17 cellular contexts compared by ENCODE assay signal in the genomic region with DNA sequence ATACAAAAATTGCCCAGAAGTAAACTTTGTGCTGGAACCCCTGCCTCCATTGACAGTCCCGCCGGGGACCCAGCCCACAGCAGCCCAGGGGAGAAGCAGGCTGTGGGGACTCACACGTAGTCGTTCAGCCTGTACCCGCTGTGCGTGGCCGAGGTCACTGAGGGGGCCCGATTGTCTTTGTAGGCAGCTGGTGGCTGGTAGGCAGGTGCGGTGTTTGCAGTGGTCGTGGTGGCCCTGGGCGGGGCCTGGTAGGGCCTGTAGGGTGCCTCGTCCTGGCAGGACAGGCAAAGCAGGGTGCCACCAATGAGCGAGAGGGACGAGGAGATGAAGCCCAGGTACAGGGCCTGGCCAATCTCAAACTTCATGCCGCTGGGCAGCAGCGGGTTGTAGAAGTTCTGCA. TPM values are rescaled to one million over a fixed set of nuclear protein-coding genes. Genes with fewer than 3 reads are reported as not detected.
DNase-seq lines count a peak whose midpoint lies in the region; ATAC-seq and TF ChIP-seq lines count a peak whose summit lies in the region.
"Had no signal": no experiment of that assay in that cellular context is flagged by ENCODE, and none has a peak within 500 bp of the region (broad histone marks: within the 10 kb centered on the region; RNA-seq: fewer than 3 reads in every experiment).

No MANE protein-coding gene starts in this region.

- intact Hi-C loops in testis (cut with DNase I; ENCODE audit: low total_unique reads) (no loop called here), breast epithelium (cut with DNase I; ENCODE audit: low total_unique reads) (no loop called here), sigmoid colon (cut with DNase I) (no loop called here)

- H3K9me3 Mint-ChIP-seq in WTC11 (no peaks in the 10 kb centered on the region), endothelial cell (ENCODE audit: unreplicated experiment) (no peaks in the 10 kb centered on the region), neural progenitor cell (no peaks in the 10 kb centered on the region)
- H3K9me3 Mint-ChIP-seq: CD4-positive, alpha-beta T cell; GM23338; H9 had no signal

- H3K4me1 Mint-ChIP-seq in WTC11 (peaks cover 19% of the 10 kb centered on the region), endothelial cell (ENCODE audit: unreplicated experiment) (peaks cover 51% of the 10 kb centered on the region), neural progenitor cell (peaks cover 3% of the 10 kb centered on the region)

- H3K27ac ChIP-seq in neural progenitor cell (no peak overlapping the region), testis (no peak overlapping the region), breast epithelium (no peak overlapping the region), sigmoid colon (no peak overlapping the region)
- H3K27ac ChIP-seq: BLaER1 treated with 17β-estradiol and CSF1 and Interleukin-3, amounts not matched to agents 10 nM and 100 nM had no signal

- H2AFZ ChIP-seq in neural progenitor cell (replicated peaks): no peak overlapping the region

- 0 out of 2 replicates have a peak overlapping the region, but pooled peaks have one; percentile 12 for H3K27ac Mint-ChIP-seq in WTC11
- H3K27ac Mint-ChIP-seq in endothelial cell (ENCODE audit: unreplicated experiment): peak overlapping the region; percentile 84
- peak overlapping the region; percentile 85 for H3K27ac Mint-ChIP-seq in neural progenitor cell
- H3K27ac Mint-ChIP-seq: CD4-positive, alpha-beta T cell had no signal

- peak; percentile 30 for DNase-seq in COLO668 (lab: John Stamatoyannopoulos, UW; ENCODE audit: unreplicated experiment)
- no peak for DNase-seq in WTC11 (ENCODE audit: low spot score)
- no peak for DNase-seq in endothelial cell (ENCODE audit: low spot score)
- DNase-seq in neural progenitor cell (ENCODE audit: low spot score): no peak
- DNase-seq in GM19240 (ENCODE audit: insufficient read length, low spot score): no peak
- DNase-seq in testis: no peak
- no peak for DNase-seq in breast epithelium (ENCODE audit: low spot score in 2 of 2)
- no peak for DNase-seq in sigmoid colon
- DNase-seq: ACHN; CD4-positive, alpha-beta T cell; H9 had no signal

- H3K9me3 ChIP-seq in neural progenitor cell (ENCODE audit: low read depth) (no peaks in the 10 kb centered on the region), testis (no peaks in the 10 kb centered on the region), breast epithelium (no peaks in the 10 kb centered on the region), sigmoid colon (no peaks in the 10 kb centered on the region)
- H3K9me3 ChIP-seq: BLaER1 treated with 17β-estradiol and CSF1 and Interleukin-3, amounts not matched to agents 10 nM and 100 nM had no signal

- H3K27me3 ChIP-seq in neural progenitor cell (no peaks in the 10 kb centered on the region), testis (no peaks in the 10 kb centered on the region), breast epithelium (peaks cover 0 to 10% of the 10 kb centered on the region in 2 donors), sigmoid colon (peaks cover 0 to 25% (median 3%) of the 10 kb centered on the region in 3 donors)
- H3K27me3 ChIP-seq: BLaER1 treated with 17β-estradiol and CSF1 and Interleukin-3, amounts not matched to agents 10 nM and 100 nM had no signal

- POLR2A ChIA-PET in WTC11 (lab: Charles Lee): no interaction called here

- WGBS in testis, 2 donors: 85 to 95% methylated on average over 11 to 16 of the region's 16 CpGs
- 86 to 90% methylated on average over 16 of the region's 16 CpGs for whole genome bisulfite sequencing in sigmoid colon, 2 donors

- H3K36me3 Mint-ChIP-seq in WTC11: no peaks in the 10 kb centered on the region
- peaks cover 4% of the 10 kb centered on the region for H3K36me3 Mint-ChIP-seq in endothelial cell (ENCODE audit: low read depth, unreplicated experiment)
- no peaks in the 10 kb centered on the region for H3K36me3 Mint-ChIP-seq in neural progenitor cell

- no peak overlapping the region for H3K4me3 ChIP-seq in neural progenitor cell
- no peak overlapping the region for H3K4me3 ChIP-seq in testis
- H3K4me3 ChIP-seq in breast epithelium: no peak overlapping the region
- no peak overlapping the region for H3K4me3 ChIP-seq in sigmoid colon
- H3K4me3 ChIP-seq: BLaER1 treated with 17β-estradiol and CSF1 and Interleukin-3, amounts not matched to agents 10 nM and 100 nM; GM12878; GM23338 had no signal

- TF ChIP-seq POLR2A in testis (IDR thresholded peaks at IDR 0.05) (no peak), breast epithelium (IDR thresholded peaks at IDR 0.05) (no peak), sigmoid colon (IDR thresholded peaks at IDR 0.05) (no peak)

- no peaks in the 10 kb centered on the region for H3F3A ChIP-seq in neural progenitor cell (ENCODE audit: low read depth)

- no peak for ATAC-seq in WTC11
- ATAC-seq: GM23338 had no signal

- H3K4me3 Mint-ChIP-seq in WTC11: no peak overlapping the region
- peak overlapping the region; percentile 4 for H3K4me3 Mint-ChIP-seq in endothelial cell (ENCODE audit: unreplicated experiment)
- H3K4me3 Mint-ChIP-seq in neural progenitor cell: no peak overlapping the region
- H3K4me3 Mint-ChIP-seq: CD4-positive, alpha-beta T cell; GM23338; H9 had no signal

- H3K4me2 ChIP-seq in neural progenitor cell: no peak overlapping the region
- H3K4me2 ChIP-seq: BLaER1 treated with 17β-estradiol and CSF1 and Interleukin-3, amounts not matched to agents 10 nM and 100 nM; GM23338 had no signal

- H3K27me3 Mint-ChIP-seq in WTC11 (ENCODE audit: low read depth) (no peaks in the 10 kb centered on the region), endothelial cell (ENCODE audit: unreplicated experiment) (peaks cover 15% of the 10 kb centered on the region), neural progenitor cell (ENCODE audit: insufficient read depth, low read depth) (peaks cover 10% of the 10 kb centered on the region)

- no peaks in the 10 kb centered on the region for H3K79me2 ChIP-seq in neural progenitor cell (ENCODE audit: low read depth)

- H4K20me1 ChIP-seq in neural progenitor cell (ENCODE audit: low read depth): no peaks in the 10 kb centered on the region
- H4K20me1 ChIP-seq: BLaER1 treated with 17β-estradiol and CSF1 and Interleukin-3, amounts not matched to agents 10 nM and 100 nM had no signal

- CTCF ChIA-PET in WTC11 (lab: Charles Lee): interaction anchor here (1.6 kb wide), 1 partner anchor 170 kb away, joined by 5 read pairs; no protein-coding TSS in a partner anchor

- TF ChIP-seq CTCF in WTC11 (IDR thresholded peaks at IDR 0.05): no peak
- no peak for TF ChIP-seq CTCF in endothelial cell (IDR thresholded peaks at IDR 0.05; ENCODE audit: unreplicated experiment)
- no peak for TF ChIP-seq CTCF in neural progenitor cell (IDR thresholded peaks at IDR 0.05)
- TF ChIP-seq CTCF in testis (IDR thresholded peaks at IDR 0.05): no peak
- TF ChIP-seq CTCF in breast epithelium (IDR thresholded peaks at IDR 0.05): no peak
- no peak for TF ChIP-seq CTCF in sigmoid colon (IDR thresholded peaks at IDR 0.05)

- H3K36me3 ChIP-seq in neural progenitor cell: no peaks in the 10 kb centered on the region
- H3K36me3 ChIP-seq in testis (ENCODE audit: low read depth, missing control alignments): no peaks in the 10 kb centered on the region
- no peaks in the 10 kb centered on the region for H3K36me3 ChIP-seq in breast epithelium
- H3K36me3 ChIP-seq in sigmoid colon: no peaks in the 10 kb centered on the region
- H3K36me3 ChIP-seq: BLaER1 treated with 17β-estradiol and CSF1 and Interleukin-3, amounts not matched to agents 10 nM and 100 nM had no signal

- no peaks in the 10 kb centered on the region for H3K4me1 ChIP-seq in neural progenitor cell
- peaks cover 8% of the 10 kb centered on the region for H3K4me1 ChIP-seq in testis
- H3K4me1 ChIP-seq in breast epithelium: no peaks in the 10 kb centered on the region
- H3K4me1 ChIP-seq in sigmoid colon: no peaks in the 10 kb centered on the region

- H3K9ac ChIP-seq in neural progenitor cell: no peak overlapping the region
- H3K9ac ChIP-seq: BLaER1 treated with 17β-estradiol and CSF1 and Interleukin-3, amounts not matched to agents 10 nM and 100 nM had no signal

- TF ChIP-seq EP300 in sigmoid colon (IDR thresholded peaks at IDR 0.05): no peak

TF ChIP-seq in WTC11, 78 proteins besides CTCF, POLR2A, EP300 and RAD21 (continues in another document):
- TF ChIP-seq OVOL2 (CRISPR knock-in tag; IDR thresholded peaks at IDR 0.05; ENCODE audit: borderline replicate concordance) (no peak), ZNF425 (CRISPR knock-in tag; conservative IDR thresholded peaks at IDR 0.05) (no peak), NFE2L1 (CRISPR knock-in tag; IDR thresholded peaks at IDR 0.05) (no peak), FOXP1 (CRISPR knock-in tag; IDR thresholded peaks at IDR 0.05; ENCODE audit: borderline replicate concordance) (no peak)
- TF ChIP-seq, protein P1, sequence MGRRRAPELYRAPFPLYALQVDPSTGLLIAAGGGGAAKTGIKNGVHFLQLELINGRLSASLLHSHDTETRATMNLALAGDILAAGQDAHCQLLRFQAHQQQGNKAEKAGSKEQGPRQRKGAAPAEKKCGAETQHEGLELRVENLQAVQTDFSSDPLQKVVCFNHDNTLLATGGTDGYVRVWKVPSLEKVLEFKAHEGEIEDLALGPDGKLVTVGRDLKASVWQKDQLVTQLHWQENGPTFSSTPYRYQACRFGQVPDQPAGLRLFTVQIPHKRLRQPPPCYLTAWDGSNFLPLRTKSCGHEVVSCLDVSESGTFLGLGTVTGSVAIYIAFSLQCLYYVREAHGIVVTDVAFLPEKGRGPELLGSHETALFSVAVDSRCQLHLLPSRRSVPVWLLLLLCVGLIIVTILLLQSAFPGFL (CRISPR knock-in tag; IDR thresholded peaks at IDR 0.05; ENCODE audit: borderline replicate concordance): no peak

RNA-seq across cellular contexts. Expression of gene CLDN14, which starts 19.1 kb away (rescaled TPM):
- total RNA-seq in WTC11 (2021) (not detected in 3 replicates), endothelial cell (ENCODE audit: unreplicated experiment) (not detected), neural progenitor cell (ENCODE audit: low replicate concordance) (not detected in 2 replicates), testis (under 1 TPM; 0.31 TPM), breast epithelium (not detected), sigmoid colon (not detected)
- polyA plus RNA-seq in testis (ENCODE audit: insufficient read depth, low read depth, low replicate concordance) (0.96 TPM), sigmoid colon (1 to 10 TPM in 1 of 3 donors, not detected in 2; 1.3 TPM)
- total RNA-seq: A172; CD4-positive, alpha-beta T cell; G401; GM23338; H9; HT-29 had no signal
- polyA plus RNA-seq: GM23338 had no signal

Comparison
In these comparisons a context has a peak if more than half of its experiments do, and no peak if none do; other contexts are left out.
1. H3K27ac Mint-ChIP-seq: peak in every context shown above with its lines; median percentile 85 in neural progenitor cell; 84 in endothelial cell; 12 in WTC11.